In the genomic region with DNA sequence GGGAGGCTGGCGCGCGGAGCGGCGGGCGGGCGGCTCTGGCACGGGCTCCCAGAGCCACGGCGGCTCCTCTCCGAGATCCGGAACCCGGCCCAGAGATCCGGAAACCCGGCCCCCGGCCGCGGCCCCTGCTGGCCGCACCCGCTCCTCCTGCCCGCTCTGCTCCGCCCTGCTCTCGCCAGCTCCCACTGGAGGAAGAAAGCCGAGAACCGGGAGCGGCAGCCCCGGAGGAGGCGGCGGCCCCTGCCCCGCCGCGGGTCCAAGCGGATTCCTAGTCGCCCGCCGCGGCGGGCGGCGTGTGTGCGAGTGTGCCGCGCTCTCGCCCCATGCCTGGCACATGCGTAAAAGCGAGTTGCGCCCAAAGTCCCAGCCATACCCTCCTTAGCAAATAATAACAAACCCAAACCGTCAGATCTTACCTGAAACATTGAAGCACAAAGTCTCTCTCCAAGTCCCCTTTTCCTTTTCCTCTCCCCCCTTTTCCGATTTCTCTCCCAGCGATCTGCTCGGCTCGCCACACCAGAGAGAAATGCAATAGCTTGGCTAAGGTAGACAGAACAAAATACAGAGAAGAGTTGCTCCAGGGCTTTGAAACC, we compare ENCODE assay signal across 8 cellular contexts.
A peak's percentile ranks its signal among the peaks of the same experiment; 100 is the strongest.
DNase-seq lines count a peak whose midpoint lies in the region; ATAC-seq and TF ChIP-seq lines count a peak whose summit lies in the region.

No MANE protein-coding gene starts in this region.

- H3K4me3 Mint-ChIP-seq in activated naive CD4-positive, alpha-beta T cell treated with anti-CD3 and anti-CD28 coated beads, Interleukin-2, amount 10 ng/mL, durations not matched to agents 7 days and 5 days, result peak overlapping the region; percentile 70
- peak overlapping the region; percentile 80 for H3K4me3 Mint-ChIP-seq in activated T-helper 2 cell treated with anti-CD3 and anti-CD28 coated beads, Interferon-gamma antibody, Interleukin-2, Interleukin-4, amounts not matched to agents 10 μg/mL and 5 μg/mL and 100 μg/mL, durations not matched to agents 14 hours and 24 hours and 36 hours (ENCODE audit: low read depth)
- H3K4me3 Mint-ChIP-seq in glutamatergic neuron (ENCODE audit: unreplicated experiment), result peak overlapping the region; percentile 95
- peak overlapping the region; percentile 98 for H3K4me3 Mint-ChIP-seq in neural progenitor cell

- peaks cover 14% of the 10 kb centered on the region for H3K4me1 Mint-ChIP-seq in activated naive CD4-positive, alpha-beta T cell treated with anti-CD3 and anti-CD28 coated beads, Interleukin-2, amount 10 ng/mL, durations not matched to agents 7 days and 5 days
- H3K4me1 Mint-ChIP-seq in activated T-helper 2 cell treated with anti-CD3 and anti-CD28 coated beads, Interferon-gamma antibody, Interleukin-2, Interleukin-4, amounts not matched to agents 10 μg/mL and 5 μg/mL and 100 μg/mL, durations not matched to agents 14 hours and 24 hours and 36 hours (ENCODE audit: low read depth), result peaks cover 13% of the 10 kb centered on the region
- H3K4me1 Mint-ChIP-seq in glutamatergic neuron (ENCODE audit: low read depth, unreplicated experiment) (peaks cover 11% of the 10 kb centered on the region), neural progenitor cell (peaks cover 53% of the 10 kb centered on the region)

- peaks cover 70% of the 10 kb centered on the region for H3K27me3 Mint-ChIP-seq in activated naive CD4-positive, alpha-beta T cell treated with anti-CD3 and anti-CD28 coated beads, Interleukin-2, amount 10 ng/mL, durations not matched to agents 7 days and 5 days
- H3K27me3 Mint-ChIP-seq in activated T-helper 2 cell treated with anti-CD3 and anti-CD28 coated beads, Interferon-gamma antibody, Interleukin-2, Interleukin-4, amounts not matched to agents 10 μg/mL and 5 μg/mL and 100 μg/mL, durations not matched to agents 14 hours and 24 hours and 36 hours (ENCODE audit: low read depth), result peaks cover 71% of the 10 kb centered on the region
- H3K27me3 Mint-ChIP-seq in glutamatergic neuron (ENCODE audit: unreplicated experiment), result peaks cover 10% of the 10 kb centered on the region
- peaks cover 2% of the 10 kb centered on the region for H3K27me3 Mint-ChIP-seq in neural progenitor cell (ENCODE audit: insufficient read depth, low read depth)

- no peak overlapping the region for H3K27ac Mint-ChIP-seq in activated naive CD4-positive, alpha-beta T cell treated with anti-CD3 and anti-CD28 coated beads, Interleukin-2, amount 10 ng/mL, durations not matched to agents 7 days and 5 days
- peak overlapping the region; percentile 3 for H3K27ac Mint-ChIP-seq in activated T-helper 2 cell treated with anti-CD3 and anti-CD28 coated beads, Interferon-gamma antibody, Interleukin-2, Interleukin-4, amounts not matched to agents 10 μg/mL and 5 μg/mL and 100 μg/mL, durations not matched to agents 14 hours and 24 hours and 36 hours
- H3K27ac Mint-ChIP-seq in glutamatergic neuron (ENCODE audit: unreplicated experiment) (peak overlapping the region; percentile 80), neural progenitor cell (peak overlapping the region; percentile 99)

- TF ChIP-seq CTCF in glutamatergic neuron (IDR thresholded peaks at IDR 0.05; ENCODE audit: partially characterized antibody, unreplicated experiment), result no peak
- TF ChIP-seq CTCF in neural progenitor cell (IDR thresholded peaks at IDR 0.05), result no peak

- ATAC-seq in HG02759 (IDR thresholded peaks at IDR 0.05; ENCODE audit: unreplicated experiment) (peak; percentile 76), HG03469 (IDR thresholded peaks at IDR 0.05; ENCODE audit: unreplicated experiment) (no peak)

- peak overlapping the region; percentile 71 for H3K4me3 ChIP-seq in neural progenitor cell

- H3K4me1 ChIP-seq in neural progenitor cell, result peaks cover 24% of the 10 kb centered on the region

- peaks cover 6% of the 10 kb centered on the region for H3K36me3 Mint-ChIP-seq in activated naive CD4-positive, alpha-beta T cell treated with anti-CD3 and anti-CD28 coated beads, Interleukin-2, amount 10 ng/mL, durations not matched to agents 7 days and 5 days
- H3K36me3 Mint-ChIP-seq in activated T-helper 2 cell treated with anti-CD3 and anti-CD28 coated beads, Interferon-gamma antibody, Interleukin-2, Interleukin-4, amounts not matched to agents 10 μg/mL and 5 μg/mL and 100 μg/mL, durations not matched to agents 14 hours and 24 hours and 36 hours (ENCODE audit: low read depth), result no peaks in the 10 kb centered on the region
- no peaks in the 10 kb centered on the region for H3K36me3 Mint-ChIP-seq in glutamatergic neuron (ENCODE audit: unreplicated experiment)
- peaks cover 2% of the 10 kb centered on the region for H3K36me3 Mint-ChIP-seq in neural progenitor cell

- H3K36me3 ChIP-seq in neural progenitor cell, result no peaks in the 10 kb centered on the region

- H3K9me3 Mint-ChIP-seq in activated naive CD4-positive, alpha-beta T cell treated with anti-CD3 and anti-CD28 coated beads, Interleukin-2, amount 10 ng/mL, durations not matched to agents 7 days and 5 days, result no peaks in the 10 kb centered on the region
- H3K9me3 Mint-ChIP-seq in activated T-helper 2 cell treated with anti-CD3 and anti-CD28 coated beads, Interferon-gamma antibody, Interleukin-2, Interleukin-4, amounts not matched to agents 10 μg/mL and 5 μg/mL and 100 μg/mL, durations not matched to agents 14 hours and 24 hours and 36 hours, result no peaks in the 10 kb centered on the region
- H3K9me3 Mint-ChIP-seq in glutamatergic neuron (ENCODE audit: unreplicated experiment), result peaks cover 10% of the 10 kb centered on the region
- peaks cover 6% of the 10 kb centered on the region for H3K9me3 Mint-ChIP-seq in neural progenitor cell

- peaks cover 40% of the 10 kb centered on the region for H3F3A ChIP-seq in neural progenitor cell (ENCODE audit: low read depth)

- H3K27me3 ChIP-seq in neural progenitor cell, result peaks cover 64% of the 10 kb centered on the region

- H3K27ac ChIP-seq in neural progenitor cell, result no peak overlapping the region

- no peaks in the 10 kb centered on the region for H3K9me3 ChIP-seq in neural progenitor cell (ENCODE audit: low read depth)

- H4K20me1 ChIP-seq in neural progenitor cell (ENCODE audit: low read depth), result peaks cover 10% of the 10 kb centered on the region

- peak overlapping the region; percentile 97 for H2AFZ ChIP-seq in neural progenitor cell (replicated peaks)

- DNase-seq in activated naive CD4-positive, alpha-beta T cell treated with anti-CD3 and anti-CD28 coated beads, Interleukin-2, amount 10 ng/mL, durations not matched to agents 7 days and 5 days, result peak; percentile 26
- DNase-seq in activated naive CD4-positive, alpha-beta T cell (lab: John Stamatoyannopoulos, UW), result no peak
- DNase-seq in NCI-H2196 treated with DMSO at 0.1 percent for 48 hours (lab: John Stamatoyannopoulos, UW; ENCODE audit: unreplicated experiment) (peak; percentile 40), glutamatergic neuron (peak; percentile 79), neural progenitor cell (ENCODE audit: low spot score) (peak; percentile 82)
- no peak for DNase-seq in activated T-helper 2 cell treated with anti-CD3 and anti-CD28 coated beads, Interferon-gamma antibody, Interleukin-2, Interleukin-4, amounts not matched to agents 10 μg/mL and 5 μg/mL and 100 μg/mL, durations not matched to agents 14 hours and 24 hours and 36 hours (ENCODE audit: low spot score)

- intact Hi-C loops in activated T-helper 2 cell treated with anti-CD3 and anti-CD28 coated beads, Interferon-gamma antibody, Interleukin-2, Interleukin-4, amounts not matched to agents 10 μg/mL and 5 μg/mL and 100 μg/mL, durations not matched to agents 14 hours and 24 hours and 36 hours (cut with micrococcal nuclease), result loop anchor here (1.0 to 2.0 kb wide), 2 partner anchors 54 to 108 kb away; no protein-coding TSS in a partner anchor

- H3K4me2 ChIP-seq in neural progenitor cell, result peak overlapping the region; percentile 85

- CTCF ChIA-PET in activated naive CD4-positive, alpha-beta T cell treated with anti-CD3 and anti-CD28 coated beads, Interleukin-2, amount 10 ng/mL, durations not matched to agents 7 days and 5 days (lab: Charles Lee), result interaction anchor here (0.6 kb wide), 1 partner anchor 957 kb away, joined by 3 read pairs; no protein-coding TSS in a partner anchor

- no peaks in the 10 kb centered on the region for H3K79me2 ChIP-seq in neural progenitor cell (ENCODE audit: low read depth)

- no peak overlapping the region for H3K9ac ChIP-seq in neural progenitor cell

Comparison
In these comparisons a context has a peak if more than half of its experiments do, and no peak if none do; other contexts are left out.
1. DNase-seq: peak in activated naive CD4-positive, alpha-beta T cell treated with anti-CD3 and anti-CD28 coated beads, Interleukin-2, amount 10 ng/mL, durations not matched to agents 7 days and 5 days (single experiment), NCI-H2196 treated with DMSO at 0.1 percent for 48 hours (single experiment), glutamatergic neuron (single experiment) and neural progenitor cell (single experiment); none in activated naive CD4-positive, alpha-beta T cell (0 of 4) and activated T-helper 2 cell treated with anti-CD3 and anti-CD28 coated beads, Interferon-gamma antibody, Interleukin-2, Interleukin-4, amounts not matched to agents 10 μg/mL and 5 μg/mL and 100 μg/mL, durations not matched to agents 14 hours and 24 hours and 36 hours (single experiment).
2. Peak in every context shown above with its lines, with median percentiles within 50 percentile points of each other: H3K4me3 Mint-ChIP-seq.